8 cellular contexts compared by ENCODE assay signal in genomic region chr11:18321991-18322711, GRCh38. TPM values are rescaled to one million over a fixed set of nuclear protein-coding genes. Genes with fewer than 3 reads are reported as not detected.
DNase-seq lines count a peak whose midpoint lies in the region; ATAC-seq, FAIRE-seq and TF ChIP-seq lines count a peak whose summit lies in the region.

Gene GTF2H1, plus strand, starts transcription at chr11:18322567. Its CDS starts 10,508 bp downstream, at chr11:18333075.
Gene HPS5, minus strand, starts transcription at chr11:18322140. Its CDS starts 4,282 bp downstream, at chr11:18317858.

- intact Hi-C loops in left ventricle myocardium superior (cut with micrococcal nuclease) (loop anchor here (10.0 kb wide), 1 partner anchor 73 kb away; the partner anchor contains the start of gene LDHA), psoas muscle (cut with DNase I) (loop anchor here (2.0 to 10.0 kb wide), 5 partner anchors 75 to 1587 kb away; partner anchors contain the start of genes SPTY2D1 (in 2 of the 2), C11orf58 (in 1 of the 2) and TSG101 (in 1 of the 2))

- H3K9me3 ChIP-seq in T-helper 17 cell (ENCODE audit: control insufficient read depth, low read length, poor library complexity, severe bottlenecking) (no peaks in the 10 kb centered on the region), psoas muscle (no peaks in the 10 kb centered on the region)

- peaks cover 11% of the 10 kb centered on the region for H3K36me3 Mint-ChIP-seq in T-helper 17 cell (ENCODE audit: low read depth)

- H3K27me3 Mint-ChIP-seq in T-helper 17 cell: no peaks in the 10 kb centered on the region

- FAIRE-seq in urothelium cell line (lab: Jason Lieb, UNC): peak; percentile 97

- 0% methylated on average over 57 to 61 of the region's 61 CpGs for WGBS in psoas muscle, 3 donors

- TF ChIP-seq CTCF in psoas muscle (IDR thresholded peaks at IDR 0.05): no peak

- H3K27ac ChIP-seq in angular gyrus (ENCODE audit: low read depth, low read length): peak within 1 kb of the TSS; percentile 99
- peak within 1 kb of the TSS; percentile 95 for H3K27ac ChIP-seq in psoas muscle

- peaks cover 8 to 27% of the 10 kb centered on the region in 2 donors for H3K36me3 ChIP-seq in psoas muscle (ENCODE audit: insufficient read depth in 1 of 2, low read depth in 1 of 2)

- peak within 1 kb of the TSS; percentile 99 for H3K27ac Mint-ChIP-seq in T-helper 17 cell

- H3K27me3 ChIP-seq in psoas muscle (ENCODE audit: insufficient read depth in 3 of 3, low read length in 2 of 3): no peaks in the 10 kb centered on the region

- H3K4me3 ChIP-seq in psoas muscle: peak within 1 kb of the TSS; percentile 83

- peak within 1 kb of the TSS; percentile 97 for H3K4me3 Mint-ChIP-seq in T-helper 17 cell

- peak; percentile 85 for ATAC-seq in HG02885 (IDR thresholded peaks at IDR 0.05; ENCODE audit: poor library complexity, unreplicated experiment)
- ATAC-seq in T-helper 17 cell: peak; percentile 89
- ATAC-seq in left ventricle myocardium superior: peak; percentile 99
- ATAC-seq in psoas muscle: peak; percentile 98 to 99 (median 99)

- H3K4me1 Mint-ChIP-seq in T-helper 17 cell: peaks cover 61% of the 10 kb centered on the region

- DNase-seq in NCI-H1694 treated with DMSO at 0.1 percent for 48 hours (lab: John Stamatoyannopoulos, UW) (peak; percentile 87), T-helper 17 cell (peak; percentile 85 to 90 (median 89)), left ventricle myocardium superior (peak; percentile 95), psoas muscle (peak; percentile 94 to 97), urothelium cell line (ENCODE audit: low spot score) (peak; percentile 98)

- H3K4me1 ChIP-seq in psoas muscle: peaks cover 34% of the 10 kb centered on the region

- TF ChIP-seq POLR2A in GM15510 (IDR thresholded peaks at IDR 0.05; ENCODE audit: borderline replicate concordance, extremely low read depth, insufficient read length): peak; percentile 97

RNA-seq across cellular contexts. Expression of gene GTF2H1, which starts in this region (rescaled TPM):
- 10 to 100 TPM; 22.0 to 24.4 TPM for total RNA-seq in T-helper 17 cell
- total RNA-seq in left ventricle myocardium superior: 26.6 TPM
- total RNA-seq in psoas muscle: 10 to 100 TPM; 14.5 to 25.2 (median 19.4) TPM
- 10 to 100 TPM; 15.5 to 39.2 (median 38.5) TPM for polyA plus RNA-seq in psoas muscle

RNA-seq across cellular contexts. Expression of gene HPS5, which starts in this region (rescaled TPM):
- 10 to 100 TPM; 12.8 to 15.7 TPM for total RNA-seq in T-helper 17 cell
- 12.4 TPM for total RNA-seq in left ventricle myocardium superior
- total RNA-seq in psoas muscle: 10 to 100 TPM in 1 of 4 donors, 1 to 10 TPM in 3; 7.0 to 11.9 (median 8.8) TPM
- polyA plus RNA-seq in psoas muscle: 10 to 100 TPM in 1 of 3 donors, 1 to 10 TPM in 2; 4.9 to 11.3 (median 9.9) TPM

Comparison
In these comparisons a context has a peak if more than half of its experiments do, and no peak if none do; other contexts are left out.
1. Peak in every context shown above with its lines: DNase-seq, ATAC-seq, H3K4me3 ChIP-seq and H3K27ac ChIP-seq.